In genomic region chr11:44978961-44979331, GRCh38 we compare ENCODE assay signal across 9 cellular contexts. TPM values are rescaled to one million over a fixed set of nuclear protein-coding genes. Genes with fewer than 3 reads are reported as not detected.
DNase-seq lines count a peak whose midpoint lies in the region; ATAC-seq lines count a peak whose summit lies in the region.
"Had no signal": no experiment of that assay in that cellular context is flagged by ENCODE, and none has a peak within 500 bp of the region (broad histone marks: within the 10 kb centered on the region; RNA-seq: fewer than 3 reads in every experiment).

No MANE protein-coding gene starts in this region.

- ATAC-seq in HG03175 (IDR thresholded peaks at IDR 0.05; ENCODE audit: unreplicated experiment) (no peak), GM21360 (IDR thresholded peaks at IDR 0.05; ENCODE audit: unreplicated experiment) (no peak)

- DNase-seq in COLO668 (lab: John Stamatoyannopoulos, UW; ENCODE audit: unreplicated experiment): peak; percentile 96
- peak; percentile 82 for DNase-seq in NCI-H1436 (lab: John Stamatoyannopoulos, UW)
- DNase-seq in astrocyte of the hippocampus (ENCODE audit: low read depth, low spot score): peak; percentile 61
- peak; percentile 91 for DNase-seq in mucosa of gallbladder (ENCODE audit: low spot score)
- DNase-seq in mesenteric fat pad (ENCODE audit: low spot score): no peak
- DNase-seq in activated CD4-positive, alpha-beta T cell treated with anti-CD3 and anti-CD28 coated beads, Interleukin-2, amount 50 U/mL, for 4 hours: no peak
- DNase-seq: stimulated activated CD4-positive, alpha-beta T cell treated with anti-CD3 and anti-CD28 coated beads, Interleukin-4, amount 100 ng/mL, for 1 hour had no signal

RNA-seq across cellular contexts. Expression of gene TP53I11, which starts 28.3 kb away (rescaled TPM):
- total RNA-seq in mucosa of gallbladder (133 TPM), mesenteric fat pad (133 TPM)

Comparison
In these comparisons a context has a peak if more than half of its experiments do, and no peak if none do; other contexts are left out.
1. DNase-seq: peak in COLO668 (single experiment), NCI-H1436 (single experiment), astrocyte of the hippocampus (single experiment) and mucosa of gallbladder (single experiment); none in mesenteric fat pad (single experiment) and activated CD4-positive, alpha-beta T cell treated with anti-CD3 and anti-CD28 coated beads, Interleukin-2, amount 50 U/mL, for 4 hours (0 of 2).